13 cellular contexts compared by ENCODE assay signal in genomic region chr3:107216711-107217110, GRCh38.
DNase-seq lines count a peak whose midpoint lies in the region; ATAC-seq and TF ChIP-seq lines count a peak whose summit lies in the region.
"Had no signal": no experiment of that assay in that cellular context is flagged by ENCODE, and none has a peak within 500 bp of the region (broad histone marks: within the 10 kb centered on the region; RNA-seq: fewer than 3 reads in every experiment).

No MANE protein-coding gene starts in this region.

- TF ChIP-seq CTCF in foreskin fibroblast (IDR thresholded peaks at IDR 0.05; ENCODE audit: low read depth, low read length) (no peak), psoas muscle (IDR thresholded peaks at IDR 0.05) (no peak), GM13977 (IDR thresholded peaks at IDR 0.05; ENCODE audit: extremely low read depth, insufficient read depth, missing control alignments) (no peak)

- H3K9me3 ChIP-seq in psoas muscle = no peaks in the 10 kb centered on the region
- H3K9me3 ChIP-seq: upper lobe of left lung had no signal

- peak overlapping the region; percentile 28 for H3K27ac ChIP-seq in psoas muscle
- H3K27ac ChIP-seq: upper lobe of left lung had no signal

- 37 to 65% (median 47%) methylated on average over 3 of the region's 3 CpGs for WGBS in psoas muscle, 3 donors

- intact Hi-C loops in psoas muscle (cut with DNase I) = no loop called here

- no peaks in the 10 kb centered on the region for H3K36me3 ChIP-seq in psoas muscle (ENCODE audit: insufficient read depth in 1 of 2, low read depth in 1 of 2)
- H3K36me3 ChIP-seq: upper lobe of left lung had no signal

- H3K4me1 ChIP-seq in psoas muscle = peaks cover 11% of the 10 kb centered on the region
- H3K4me1 ChIP-seq: upper lobe of left lung had no signal

- no peaks in the 10 kb centered on the region for H3K27me3 ChIP-seq in psoas muscle (ENCODE audit: insufficient read depth in 3 of 3, low read length in 2 of 3)
- H3K27me3 ChIP-seq: upper lobe of left lung had no signal

- no peak overlapping the region for H3K4me3 ChIP-seq in foreskin fibroblast (ENCODE audit: low read depth in 1 of 2, low read length in 2 of 2)
- H3K4me3 ChIP-seq in psoas muscle = no peak overlapping the region
- H3K4me3 ChIP-seq: upper lobe of left lung had no signal

- in situ Hi-C loops in GM13977 (cut with MboI; ENCODE audit: low pct_unique_long_range_greater_than_20kb, low sequenced_read_pairs, unreplicated experiment) = no loop called here

- ATAC-seq in SK-N-SH treated with all-trans-retinoic acid at 6 μM for 48 hours (peak; percentile 86), psoas muscle (peak; percentile 42 to 83 (median 60)), GM21423 (IDR thresholded peaks at IDR 0.05; ENCODE audit: unreplicated experiment) (no peak), GM19397 (IDR thresholded peaks at IDR 0.05; ENCODE audit: unreplicated experiment) (no peak)

- DNase-seq in ELR (ENCODE audit: low read depth) (peak; percentile 94), foreskin fibroblast (peak; percentile 92 to 94), psoas muscle (no peak), HUDEP-2 (lab: John Stamatoyannopoulos, UW; ENCODE audit: unreplicated experiment in 76 of 76) (no peak), GM13977 (ENCODE audit: low spot score) (no peak)
- DNase-seq: activated CD4-positive, alpha-beta T cell treated with anti-CD3 and anti-CD28 coated beads, Interleukin-2, amount 50 U/mL, for 48 hours; naive B cell; NCI-H187; stimulated activated CD4-positive, alpha-beta T cell treated with anti-CD3 and anti-CD28 coated beads, Interleukin-4, amount 100 ng/mL, for 4 hours; upper lobe of left lung had no signal

TF ChIP-seq in SK-N-SH treated with all-trans-retinoic acid at 6 μM for 48 hours, 23 proteins besides CTCF, POLR2A, EP300 and RAD21:
- TF ChIP-seq CSDC2 (CRISPR knock-in tag; IDR thresholded peaks at IDR 0.05) (peak; percentile 43; the same call in 1 of the 2 replicates), RARB (CRISPR knock-in tag; IDR thresholded peaks at IDR 0.05) (no peak), SNAI2 (CRISPR knock-in tag; IDR thresholded peaks at IDR 0.05) (0 out of 2 replicates have a peak, but pooled peaks have one; percentile 5), GLIS3 (CRISPR knock-in tag; IDR thresholded peaks at IDR 0.05) (0 out of 2 replicates have a peak, but pooled peaks have one; percentile 8)

Comparison
In these comparisons a context has a peak if more than half of its experiments do, and no peak if none do; other contexts are left out.
1. DNase-seq: peak in ELR (single experiment) and foreskin fibroblast (2 of 2); none in psoas muscle (0 of 2), HUDEP-2 (0 of 76) and GM13977 (single experiment).
2. ATAC-seq: peak in SK-N-SH treated with all-trans-retinoic acid at 6 μM for 48 hours (single experiment) and psoas muscle (4 of 4); none in GM21423 (single experiment) and GM19397 (single experiment).